Comparison of ENCODE assay signal across 1 cellular context in genomic region chr11:1890856-1891830, GRCh38.
TF ChIP-seq lines count a peak whose summit lies in the region.

No MANE protein-coding gene starts in this region.

TF ChIP-seq in HepG2, 621 proteins besides CTCF, POLR2A, EP300 and RAD21:
- TF ChIP-seq MAFK (conservative IDR thresholded peaks at IDR 0.05 in 1 of 2, IDR thresholded peaks at IDR 0.05 in 1 of 2; ENCODE audit: low read length in 2 of 2) (peak; percentile 74 to 87), CREM (IDR thresholded peaks at IDR 0.05) (no peak), CREM (CRISPR knock-in tag; IDR thresholded peaks at IDR 0.05) (no peak), MAFF (IDR thresholded peaks at IDR 0.05; ENCODE audit: low read depth, low read length) (peak; percentile 65; the same call in 1 of the 2 replicates), ETV5 (CRISPR knock-in tag; IDR thresholded peaks at IDR 0.05; ENCODE audit: borderline replicate concordance) (no peak), TOPORS (CRISPR knock-in tag; IDR thresholded peaks at IDR 0.05) (no peak), ELF3 (CRISPR knock-in tag; IDR thresholded peaks at IDR 0.05) (no peak), NFE2L1 (CRISPR knock-in tag; IDR thresholded peaks at IDR 0.05; ENCODE audit: borderline replicate concordance) (no peak)
